ENCODE assay signal across 20 cellular contexts in the genomic region with DNA sequence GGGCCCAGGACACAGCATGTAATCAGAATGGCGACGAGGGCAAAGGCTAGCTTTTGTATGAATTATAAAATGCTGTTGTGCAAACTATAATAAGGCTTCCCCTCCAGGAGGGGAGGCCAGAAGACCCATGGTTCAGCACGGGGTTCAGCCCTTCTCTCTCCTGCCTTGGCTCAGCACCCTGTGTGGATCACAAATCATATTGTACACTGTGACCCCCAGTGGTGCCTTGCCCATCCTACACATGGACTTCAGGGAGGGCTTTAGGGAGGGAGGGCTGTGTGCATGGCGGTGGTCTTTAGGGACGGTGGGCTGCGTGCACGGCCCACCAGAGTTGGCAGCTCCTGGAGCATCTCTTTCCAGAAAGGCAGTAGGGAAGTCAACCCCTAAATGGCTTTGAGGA.
"Had no signal": no experiment of that assay in that cellular context is flagged by ENCODE, and none has a peak within 500 bp of the region (broad histone marks: within the 10 kb centered on the region; RNA-seq: fewer than 3 reads in every experiment).

No MANE protein-coding gene starts in this region.

- H3K36me3 Mint-ChIP-seq: naive thymus-derived CD8-positive, alpha-beta T cell; stimulated activated naive B cell treated with anti-CD40 and anti-IgM and Interleukin-4, amounts not matched to agents 10 μg/mL and 1 μg/mL and 100 μg/mL, for 72 hours had no signal

- H3K4me1 ChIP-seq: testis, upper lobe of right lung, vagina had no signal

- H2AFZ ChIP-seq: hepatocyte had no signal

- H3K27ac ChIP-seq: hepatocyte, neutrophil, sigmoid colon, skin epidermis, testis, upper lobe of right lung, vagina had no signal

- H3K4me3 ChIP-seq: hepatocyte, mucosa of descending colon, sigmoid colon, skin epidermis, testis, tibial nerve, upper lobe of right lung, vagina had no signal

- H3K79me2 ChIP-seq: hepatocyte had no signal

- H3K9me3 Mint-ChIP-seq: endodermal cell; naive thymus-derived CD8-positive, alpha-beta T cell; stimulated activated naive B cell treated with anti-CD40 and anti-IgM and Interleukin-4, amounts not matched to agents 10 μg/mL and 1 μg/mL and 100 μg/mL, for 72 hours had no signal

- H3K4me2 ChIP-seq: hepatocyte had no signal

- ATAC-seq: left lobe of liver; mucosa of descending colon; naive thymus-derived CD8-positive, alpha-beta T cell; stimulated activated naive B cell treated with anti-CD40 and anti-IgM and Interleukin-4, amounts not matched to agents 10 μg/mL and 1 μg/mL and 100 μg/mL, for 72 hours; upper lobe of right lung had no signal

- H3K27me3 ChIP-seq: hepatocyte, neutrophil, sigmoid colon, testis, tibial nerve, upper lobe of right lung, vagina had no signal

- DNase-seq: dermis blood vessel endothelial cell; effector CD4-positive, alpha-beta T cell; erythroblast; foreskin melanocyte; mammary epithelial cell; mucosa of descending colon; naive thymus-derived CD8-positive, alpha-beta T cell; sigmoid colon; stimulated activated CD4-positive, alpha-beta T cell treated with anti-CD3 and anti-CD28 coated beads, Interleukin-2, amount 100 ng/mL, for 24 hours; stimulated activated CD4-positive, alpha-beta T cell treated with anti-CD3 and anti-CD28 coated beads, Interleukin-4, amount 100 ng/mL, for 4 hours; stimulated activated naive B cell treated with anti-CD40 and anti-IgM and Interleukin-4, amounts not matched to agents 10 μg/mL and 1 μg/mL and 100 μg/mL, for 72 hours; testis; upper lobe of right lung had no signal

- H3K36me3 ChIP-seq: neutrophil, sigmoid colon, tibial nerve, upper lobe of right lung, vagina had no signal

- H3K9me3 ChIP-seq: mucosa of descending colon, neutrophil, sigmoid colon, testis, tibial nerve, upper lobe of right lung, vagina had no signal

- H3K4me1 Mint-ChIP-seq: naive thymus-derived CD8-positive, alpha-beta T cell; stimulated activated naive B cell treated with anti-CD40 and anti-IgM and Interleukin-4, amounts not matched to agents 10 μg/mL and 1 μg/mL and 100 μg/mL, for 72 hours had no signal

- H3K4me3 Mint-ChIP-seq: endodermal cell; naive thymus-derived CD8-positive, alpha-beta T cell; stimulated activated naive B cell treated with anti-CD40 and anti-IgM and Interleukin-4, amounts not matched to agents 10 μg/mL and 1 μg/mL and 100 μg/mL, for 72 hours had no signal
